15 cellular contexts compared by ENCODE assay signal in the genomic region with DNA sequence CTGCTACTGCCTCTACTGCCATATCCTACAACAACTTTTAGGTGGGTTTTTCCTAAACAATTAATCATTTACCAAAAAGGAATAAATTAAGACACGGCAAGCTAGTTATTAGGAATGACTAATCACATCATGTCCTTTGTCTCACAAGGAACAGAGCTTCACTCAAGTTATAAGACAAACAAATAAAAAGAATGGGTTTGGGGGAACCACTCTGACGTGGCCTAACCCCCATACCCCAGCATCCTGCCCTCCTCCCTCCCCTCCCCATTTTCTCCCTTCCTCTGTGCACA. TPM values are rescaled to one million over a fixed set of nuclear protein-coding genes. Genes with fewer than 3 reads are reported as not detected.
DNase-seq lines count a peak whose midpoint lies in the region; ATAC-seq and TF ChIP-seq lines count a peak whose summit lies in the region.
"Had no signal": no experiment of that assay in that cellular context is flagged by ENCODE, and none has a peak within 500 bp of the region (broad histone marks: within the 10 kb centered on the region; RNA-seq: fewer than 3 reads in every experiment).

No MANE protein-coding gene starts in this region.

- H2BK5ac ChIP-seq in neuronal stem cell (ENCODE audit: low read length), result no peak overlapping the region

- DNase-seq in Caki2 (ENCODE audit: low read depth), result peak; percentile 74
- DNase-seq in WTC11 (ENCODE audit: low spot score), result no peak
- DNase-seq in kidney glomerular epithelial cell (lab: John Stamatoyannopoulos, UW), result peak; percentile 48
- DNase-seq in neuronal stem cell (ENCODE audit: low spot score), result no peak
- no peak for DNase-seq in activated CD4-positive, alpha-beta memory T cell treated with anti-CD3 and anti-CD28 coated beads, Interleukin-2, amount 10 ng/mL, durations not matched to agents 7 days and 5 days
- DNase-seq in NCI-H146 treated with DMSO at 0.1 percent for 48 hours (lab: John Stamatoyannopoulos, UW; ENCODE audit: unreplicated experiment), result no peak
- DNase-seq in suprapubic skin (ENCODE audit: low spot score in 2 of 2), result no peak
- DNase-seq: activated naive CD8-positive, alpha-beta T cell treated with anti-CD3 and anti-CD28 coated beads, Interleukin-2, amount 50 U/mL, for 24 hours; effector CD8-positive, alpha-beta T cell; naive B cell; NCI-H446 treated with DMSO at 0.1 percent for 48 hours; stimulated activated CD4-positive, alpha-beta T cell treated with anti-CD3 and anti-CD28 coated beads, Interleukin-12 subunit alpha, Interleukin-12 subunit beta, amount 100 ng/mL, for 4 hours had no signal

- peaks cover 19 to 42% of the 10 kb centered on the region in 2 donors for H3K4me1 ChIP-seq in neuronal stem cell (ENCODE audit: control insufficient read depth in 2 of 2, insufficient read depth in 1 of 2, low read depth in 1 of 2, low read length in 2 of 2)
- H3K4me1 ChIP-seq in suprapubic skin, result peaks cover 8% of the 10 kb centered on the region

- WGBS in neuronal stem cell (ENCODE audit: extremely low coverage in 2 of 2, insufficient read length in 2 of 2, insufficient replicate concordance in 1 of 2), 2 donors, result no CpG with 5 or more reads among the region's 2 CpGs
- WGBS in suprapubic skin, result 79% methylated on average over 2 of the region's 2 CpGs

- H2AFZ ChIP-seq in neuronal stem cell (ENCODE audit: low read length), result peak overlapping the region; percentile 7

- no peak overlapping the region for H3K4me3 Mint-ChIP-seq in WTC11
- no peak overlapping the region for H3K4me3 Mint-ChIP-seq in activated CD4-positive, alpha-beta memory T cell treated with anti-CD3 and anti-CD28 coated beads, Interleukin-2, amount 10 ng/mL, durations not matched to agents 7 days and 5 days
- H3K4me3 Mint-ChIP-seq: activated naive CD8-positive, alpha-beta T cell treated with anti-CD3 and anti-CD28 coated beads, Interleukin-2, amount 50 U/mL, for 24 hours; naive B cell; stimulated activated effector memory CD8-positive, alpha-beta T cell treated with anti-CD3 and anti-CD28 coated beads, Interleukin-12 subunit alpha, Interleukin-12 subunit beta, amount 100 ng/mL, for 72 hours had no signal

- TF ChIP-seq EP300 in suprapubic skin (IDR thresholded peaks at IDR 0.05), result no peak

- peak overlapping the region; percentile 65 for H3K27ac Mint-ChIP-seq in WTC11
- no peak overlapping the region for H3K27ac Mint-ChIP-seq in activated CD4-positive, alpha-beta memory T cell treated with anti-CD3 and anti-CD28 coated beads, Interleukin-2, amount 10 ng/mL, durations not matched to agents 7 days and 5 days
- H3K27ac Mint-ChIP-seq: activated naive CD8-positive, alpha-beta T cell treated with anti-CD3 and anti-CD28 coated beads, Interleukin-2, amount 50 U/mL, for 24 hours; naive B cell; stimulated activated effector memory CD8-positive, alpha-beta T cell treated with anti-CD3 and anti-CD28 coated beads, Interleukin-12 subunit alpha, Interleukin-12 subunit beta, amount 100 ng/mL, for 72 hours had no signal

- H2BK12ac ChIP-seq in neuronal stem cell (ENCODE audit: low read length), result no peak overlapping the region

- H2AK5ac ChIP-seq in neuronal stem cell (ENCODE audit: low read depth, low read length), result no peak overlapping the region

- in situ Hi-C loops in Caki2 (cut with HindIII; ENCODE audit: low pct_unique_long_range_greater_than_20kb, low sequenced_read_pairs), result no loop called here

- H4K8ac ChIP-seq in neuronal stem cell (ENCODE audit: low read depth, low read length), result no peak overlapping the region

- H3K4me3 ChIP-seq in neuronal stem cell (ENCODE audit: low read length in 2 of 2), result peak overlapping the region in 1 of 2 donors; percentile 18
- H3K4me3 ChIP-seq in suprapubic skin, result no peak overlapping the region

- no peak for TF ChIP-seq POLR2A in suprapubic skin (IDR thresholded peaks at IDR 0.05)

- no peak overlapping the region for H2BK120ac ChIP-seq in neuronal stem cell (ENCODE audit: low read depth, low read length)

- H3K36me3 ChIP-seq in neuronal stem cell (replicated peaks in 1 of 2; ENCODE audit: control insufficient read depth in 2 of 2, insufficient read depth in 2 of 2, low read length in 2 of 2) (no peaks in the 10 kb centered on the region), suprapubic skin (no peaks in the 10 kb centered on the region)

- no peak overlapping the region for H2BK15ac ChIP-seq in neuronal stem cell (ENCODE audit: low read length)

- ATAC-seq in WTC11 (no peak), HG03342 (IDR thresholded peaks at IDR 0.05; ENCODE audit: unreplicated experiment) (no peak)
- ATAC-seq: activated CD4-positive, CD25-positive, alpha-beta regulatory T cell treated with anti-CD3 and anti-CD28 coated beads, Interleukin-2, amount 50 U/mL, for 24 hours; activated naive CD8-positive, alpha-beta T cell treated with anti-CD3 and anti-CD28 coated beads, Interleukin-2, amount 50 U/mL, for 24 hours had no signal

- H4K91ac ChIP-seq in neuronal stem cell (ENCODE audit: low read depth, low read length, poor library complexity), result no peak overlapping the region

- H3K9me3 ChIP-seq in neuronal stem cell (replicated peaks in 1 of 2; ENCODE audit: control insufficient read depth in 2 of 2, insufficient read depth in 1 of 2, low read depth in 1 of 2, low read length in 2 of 2), result no peaks in the 10 kb centered on the region
- H3K9me3 ChIP-seq in suprapubic skin, result no peaks in the 10 kb centered on the region

- no peak overlapping the region for H3K4ac ChIP-seq in neuronal stem cell (ENCODE audit: low read length)

- POLR2A ChIA-PET in WTC11 (lab: Charles Lee), result interaction anchor here (1.1 kb wide), 1 partner anchor 43 kb away, joined by 3 read pairs; a partner anchor contains a TSS
- POLR2A ChIA-PET in activated CD4-positive, alpha-beta memory T cell treated with anti-CD3 and anti-CD28 coated beads, Interleukin-2, amount 10 ng/mL, durations not matched to agents 7 days and 5 days (lab: Charles Lee), result no interaction called here

- no peaks in the 10 kb centered on the region for H3K27me3 Mint-ChIP-seq in WTC11 (ENCODE audit: low read depth)
- peaks cover 14% of the 10 kb centered on the region for H3K27me3 Mint-ChIP-seq in activated CD4-positive, alpha-beta memory T cell treated with anti-CD3 and anti-CD28 coated beads, Interleukin-2, amount 10 ng/mL, durations not matched to agents 7 days and 5 days
- H3K27me3 Mint-ChIP-seq: naive B cell had no signal

- CTCF ChIA-PET in WTC11 (lab: Charles Lee), result no interaction called here
- CTCF ChIA-PET in activated CD4-positive, alpha-beta memory T cell treated with anti-CD3 and anti-CD28 coated beads, Interleukin-2, amount 10 ng/mL, durations not matched to agents 7 days and 5 days (lab: Charles Lee), result no interaction called here

- H3K27me3 ChIP-seq in neuronal stem cell (ENCODE audit: control insufficient read depth in 3 of 3, insufficient read depth in 3 of 3, low read depth in 1 of 3, low read length in 3 of 3) (no peaks in the 10 kb centered on the region), suprapubic skin (no peaks in the 10 kb centered on the region)

- no peak overlapping the region for H3K18ac ChIP-seq in neuronal stem cell (ENCODE audit: low read length)

- H3K27ac ChIP-seq in neuronal stem cell (replicated peaks; ENCODE audit: low read length) (peak overlapping the region; percentile 61), suprapubic skin (no peak overlapping the region)

- H3K14ac ChIP-seq in neuronal stem cell (ENCODE audit: low read length), result no peak overlapping the region

- H3K9me3 Mint-ChIP-seq in WTC11, result no peaks in the 10 kb centered on the region
- no peaks in the 10 kb centered on the region for H3K9me3 Mint-ChIP-seq in activated CD4-positive, alpha-beta memory T cell treated with anti-CD3 and anti-CD28 coated beads, Interleukin-2, amount 10 ng/mL, durations not matched to agents 7 days and 5 days
- H3K9me3 Mint-ChIP-seq: activated naive CD8-positive, alpha-beta T cell treated with anti-CD3 and anti-CD28 coated beads, Interleukin-2, amount 50 U/mL, for 24 hours; naive B cell; stimulated activated effector memory CD8-positive, alpha-beta T cell treated with anti-CD3 and anti-CD28 coated beads, Interleukin-12 subunit alpha, Interleukin-12 subunit beta, amount 100 ng/mL, for 72 hours had no signal

- H3K4me1 Mint-ChIP-seq in WTC11, result peaks cover 46% of the 10 kb centered on the region
- no peaks in the 10 kb centered on the region for H3K4me1 Mint-ChIP-seq in activated CD4-positive, alpha-beta memory T cell treated with anti-CD3 and anti-CD28 coated beads, Interleukin-2, amount 10 ng/mL, durations not matched to agents 7 days and 5 days
- H3K4me1 Mint-ChIP-seq: activated naive CD8-positive, alpha-beta T cell treated with anti-CD3 and anti-CD28 coated beads, Interleukin-2, amount 50 U/mL, for 24 hours; stimulated activated effector memory CD8-positive, alpha-beta T cell treated with anti-CD3 and anti-CD28 coated beads, Interleukin-12 subunit alpha, Interleukin-12 subunit beta, amount 100 ng/mL, for 72 hours had no signal

- H3K23ac ChIP-seq in neuronal stem cell (ENCODE audit: low read depth, low read length, poor library complexity), result no peak overlapping the region

- no peaks in the 10 kb centered on the region for H3K36me3 Mint-ChIP-seq in WTC11
- H3K36me3 Mint-ChIP-seq in activated CD4-positive, alpha-beta memory T cell treated with anti-CD3 and anti-CD28 coated beads, Interleukin-2, amount 10 ng/mL, durations not matched to agents 7 days and 5 days (ENCODE audit: low read depth), result no peaks in the 10 kb centered on the region
- H3K36me3 Mint-ChIP-seq: naive B cell; stimulated activated effector memory CD8-positive, alpha-beta T cell treated with anti-CD3 and anti-CD28 coated beads, Interleukin-12 subunit alpha, Interleukin-12 subunit beta, amount 100 ng/mL, for 72 hours had no signal

- H3K79me1 ChIP-seq in neuronal stem cell (ENCODE audit: low read depth, low read length), result no peaks in the 10 kb centered on the region

- TF ChIP-seq CTCF in WTC11 (IDR thresholded peaks at IDR 0.05), result no peak
- TF ChIP-seq CTCF in suprapubic skin (IDR thresholded peaks at IDR 0.05), result no peak

- H3K9ac ChIP-seq in neuronal stem cell (ENCODE audit: low read depth, low read length, poor library complexity), result no peak overlapping the region

- H3K4me2 ChIP-seq in neuronal stem cell (ENCODE audit: insufficient read depth, low read length, poor library complexity, severe bottlenecking), result no peak overlapping the region

RNA-seq across cellular contexts. Expression of a gene that starts 43.2 kb away (rescaled TPM):
- total RNA-seq in Caki2 (2014; rRNA removed; shearing (Covaris generic); ENCODE audit: low replicate concordance), result 3.5 and 9.5 TPM in 2 replicates
- 13.3 to 20.4 TPM (median 15.2 TPM) in 3 replicates for total RNA-seq in WTC11 (2021)
- 4.6 TPM for polyA plus RNA-seq in neuronal stem cell (2013, experiment 1 of 2)
- 4.5 TPM for polyA plus RNA-seq in neuronal stem cell (2013, experiment 2 of 2)
- total RNA-seq in activated CD4-positive, alpha-beta memory T cell treated with anti-CD3 and anti-CD28 coated beads, Interleukin-2, amount 10 ng/mL, durations not matched to agents 7 days and 5 days, result under 1 TPM; 0.35 to 0.50 TPM
- 10 to 100 TPM in 2 of 4 donors, 1 to 10 TPM in 2; 6.4 to 20.5 (median 9.7) TPM for total RNA-seq in suprapubic skin

RNA-seq across cellular contexts. Expression of a gene that starts 43.5 kb away (rescaled TPM):
- total RNA-seq in Caki2 (2014; rRNA removed; shearing (Covaris generic); ENCODE audit: low replicate concordance), result 21.9 and 30.2 TPM in 2 replicates
- 18.3 to 22.5 TPM (median 20.6 TPM) in 3 replicates for total RNA-seq in WTC11 (2021)
- polyA plus RNA-seq in neuronal stem cell (2013, experiment 1 of 2), result 26.6 TPM
- 30.4 TPM for polyA plus RNA-seq in neuronal stem cell (2013, experiment 2 of 2)
- 10 to 100 TPM; 27.4 to 27.6 TPM for total RNA-seq in activated CD4-positive, alpha-beta memory T cell treated with anti-CD3 and anti-CD28 coated beads, Interleukin-2, amount 10 ng/mL, durations not matched to agents 7 days and 5 days
- 10 to 100 TPM; 16.5 to 31.9 (median 25.5) TPM for total RNA-seq in suprapubic skin

Comparison
In these comparisons a context has a peak if more than half of its experiments do, and no peak if none do; other contexts are left out.
1. DNase-seq: peak in Caki2 (single experiment) and kidney glomerular epithelial cell (single experiment); none in WTC11 (single experiment), neuronal stem cell (single experiment), activated CD4-positive, alpha-beta memory T cell treated with anti-CD3 and anti-CD28 coated beads, Interleukin-2, amount 10 ng/mL, durations not matched to agents 7 days and 5 days (single experiment), NCI-H146 treated with DMSO at 0.1 percent for 48 hours (single experiment) and suprapubic skin (0 of 2).